Comparison of ENCODE assay signal across 1 cellular context in genomic region chr21:44919913-44920693, GRCh38.
TF ChIP-seq lines count a peak whose summit lies in the region.

No MANE protein-coding gene starts in this region.

TF ChIP-seq in GM23338, 12 proteins besides CTCF, POLR2A, EP300 and RAD21 (continued from another document):
- TF ChIP-seq, protein P1, sequence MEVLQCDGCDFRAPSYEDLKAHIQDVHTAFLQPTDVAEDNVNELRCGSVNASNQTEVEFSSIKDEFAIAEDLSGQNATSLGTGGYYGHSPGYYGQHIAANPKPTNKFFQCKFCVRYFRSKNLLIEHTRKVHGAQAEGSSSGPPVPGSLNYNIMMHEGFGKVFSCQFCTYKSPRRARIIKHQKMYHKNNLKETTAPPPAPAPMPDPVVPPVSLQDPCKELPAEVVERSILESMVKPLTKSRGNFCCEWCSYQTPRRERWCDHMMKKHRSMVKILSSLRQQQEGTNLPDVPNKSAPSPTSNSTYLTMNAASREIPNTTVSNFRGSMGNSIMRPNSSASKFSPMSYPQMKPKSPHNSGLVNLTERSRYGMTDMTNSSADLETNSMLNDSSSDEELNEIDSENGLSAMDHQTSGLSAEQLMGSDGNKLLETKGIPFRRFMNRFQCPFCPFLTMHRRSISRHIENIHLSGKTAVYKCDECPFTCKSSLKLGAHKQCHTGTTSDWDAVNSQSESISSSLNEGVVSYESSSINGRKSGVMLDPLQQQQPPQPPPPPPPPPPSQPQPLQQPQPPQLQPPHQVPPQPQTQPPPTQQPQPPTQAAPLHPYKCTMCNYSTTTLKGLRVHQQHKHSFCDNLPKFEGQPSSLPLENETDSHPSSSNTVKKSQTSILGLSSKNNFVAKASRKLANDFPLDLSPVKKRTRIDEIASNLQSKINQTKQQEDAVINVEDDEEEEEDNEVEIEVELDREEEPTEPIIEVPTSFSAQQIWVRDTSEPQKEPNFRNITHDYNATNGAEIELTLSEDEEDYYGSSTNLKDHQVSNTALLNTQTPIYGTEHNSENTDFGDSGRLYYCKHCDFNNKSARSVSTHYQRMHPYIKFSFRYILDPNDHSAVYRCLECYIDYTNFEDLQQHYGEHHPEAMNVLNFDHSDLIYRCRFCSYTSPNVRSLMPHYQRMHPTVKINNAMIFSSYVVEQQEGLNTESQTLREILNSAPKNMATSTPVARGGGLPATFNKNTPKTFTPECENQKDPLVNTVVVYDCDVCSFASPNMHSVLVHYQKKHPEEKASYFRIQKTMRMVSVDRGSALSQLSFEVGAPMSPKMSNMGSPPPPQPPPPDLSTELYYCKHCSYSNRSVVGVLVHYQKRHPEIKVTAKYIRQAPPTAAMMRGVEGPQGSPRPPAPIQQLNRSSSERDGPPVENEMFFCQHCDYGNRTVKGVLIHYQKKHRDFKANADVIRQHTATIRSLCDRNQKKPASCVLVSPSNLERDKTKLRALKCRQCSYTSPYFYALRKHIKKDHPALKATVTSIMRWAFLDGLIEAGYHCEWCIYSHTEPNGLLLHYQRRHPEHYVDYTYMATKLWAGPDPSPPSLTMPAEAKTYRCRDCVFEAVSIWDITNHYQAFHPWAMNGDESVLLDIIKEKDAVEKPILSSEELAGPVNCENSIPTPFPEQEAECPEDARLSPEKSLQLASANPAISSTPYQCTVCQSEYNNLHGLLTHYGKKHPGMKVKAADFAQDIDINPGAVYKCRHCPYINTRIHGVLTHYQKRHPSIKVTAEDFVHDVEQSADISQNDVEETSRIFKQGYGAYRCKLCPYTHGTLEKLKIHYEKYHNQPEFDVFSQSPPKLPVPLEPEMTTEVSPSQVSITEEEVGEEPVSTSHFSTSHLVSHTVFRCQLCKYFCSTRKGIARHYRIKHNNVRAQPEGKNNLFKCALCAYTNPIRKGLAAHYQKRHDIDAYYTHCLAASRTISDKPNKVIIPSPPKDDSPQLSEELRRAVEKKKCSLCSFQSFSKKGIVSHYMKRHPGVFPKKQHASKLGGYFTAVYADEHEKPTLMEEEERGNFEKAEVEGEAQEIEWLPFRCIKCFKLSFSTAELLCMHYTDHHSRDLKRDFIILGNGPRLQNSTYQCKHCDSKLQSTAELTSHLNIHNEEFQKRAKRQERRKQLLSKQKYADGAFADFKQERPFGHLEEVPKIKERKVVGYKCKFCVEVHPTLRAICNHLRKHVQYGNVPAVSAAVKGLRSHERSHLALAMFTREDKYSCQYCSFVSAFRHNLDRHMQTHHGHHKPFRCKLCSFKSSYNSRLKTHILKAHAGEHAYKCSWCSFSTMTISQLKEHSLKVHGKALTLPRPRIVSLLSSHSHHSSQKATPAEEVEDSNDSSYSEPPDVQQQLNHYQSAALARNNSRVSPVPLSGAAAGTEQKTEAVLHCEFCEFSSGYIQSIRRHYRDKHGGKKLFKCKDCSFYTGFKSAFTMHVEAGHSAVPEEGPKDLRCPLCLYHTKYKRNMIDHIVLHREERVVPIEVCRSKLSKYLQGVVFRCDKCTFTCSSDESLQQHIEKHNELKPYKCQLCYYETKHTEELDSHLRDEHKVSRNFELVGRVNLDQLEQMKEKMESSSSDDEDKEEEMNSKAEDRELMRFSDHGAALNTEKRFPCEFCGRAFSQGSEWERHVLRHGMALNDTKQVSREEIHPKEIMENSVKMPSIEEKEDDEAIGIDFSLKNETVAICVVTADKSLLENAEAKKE (CRISPR knock-in tag; IDR thresholded peaks at IDR 0.05): no peak
- TF ChIP-seq, protein P2, sequence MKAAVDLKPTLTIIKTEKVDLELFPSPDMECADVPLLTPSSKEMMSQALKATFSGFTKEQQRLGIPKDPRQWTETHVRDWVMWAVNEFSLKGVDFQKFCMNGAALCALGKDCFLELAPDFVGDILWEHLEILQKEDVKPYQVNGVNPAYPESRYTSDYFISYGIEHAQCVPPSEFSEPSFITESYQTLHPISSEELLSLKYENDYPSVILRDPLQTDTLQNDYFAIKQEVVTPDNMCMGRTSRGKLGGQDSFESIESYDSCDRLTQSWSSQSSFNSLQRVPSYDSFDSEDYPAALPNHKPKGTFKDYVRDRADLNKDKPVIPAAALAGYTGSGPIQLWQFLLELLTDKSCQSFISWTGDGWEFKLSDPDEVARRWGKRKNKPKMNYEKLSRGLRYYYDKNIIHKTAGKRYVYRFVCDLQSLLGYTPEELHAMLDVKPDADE (IDR thresholded peaks at IDR 0.05): no peak
- TF ChIP-seq STAT1 (IDR thresholded peaks at IDR 0.05; ENCODE audit: unreplicated experiment) (no peak), NANOG (IDR thresholded peaks at IDR 0.05; ENCODE audit: borderline replicate concordance) (no peak), EZH2phosphoT487 (IDR thresholded peaks at IDR 0.05; ENCODE audit: unreplicated experiment) (no peak)
